In genomic region chr11:67504950-67505561, GRCh38 we compare ENCODE assay signal across 8 cellular contexts. TPM values are rescaled to one million over a fixed set of nuclear protein-coding genes. Genes with fewer than 3 reads are reported as not detected.
A peak's percentile ranks its signal among the peaks of the same experiment; 100 is the strongest.
DNase-seq lines count a peak whose midpoint lies in the region; ATAC-seq, FAIRE-seq and TF ChIP-seq lines count a peak whose summit lies in the region.

PITPNM1 (minus strand) TSS chr11:67505363; CDS start chr11:67504180, 1,183 bp downstream.

- H3K27me3 ChIP-seq in CD8-positive, alpha-beta memory T cell (ENCODE audit: insufficient read depth, low read length, poor library complexity, severe bottlenecking), result no peaks in the 10 kb centered on the region
- H3K27me3 ChIP-seq in pancreas, result no peaks in the 10 kb centered on the region

- FAIRE-seq in pancreas (lab: Jason Lieb, UNC), result no peak

- peaks cover 8 to 50% (median 13%) of the 10 kb centered on the region in 3 donors for H3K36me3 Mint-ChIP-seq in CD8-positive, alpha-beta memory T cell
- peaks cover 7% of the 10 kb centered on the region for H3K36me3 Mint-ChIP-seq in activated naive CD4-positive, alpha-beta T cell treated with anti-CD3 and anti-CD28 coated beads, Interleukin-2, amount 50 U/mL, for 24 hours

- H3K4me3 Mint-ChIP-seq in CD8-positive, alpha-beta memory T cell, result peak within 1 kb of the TSS; percentile 91 to 97 (median 92)
- H3K4me3 Mint-ChIP-seq in activated naive CD4-positive, alpha-beta T cell treated with anti-CD3 and anti-CD28 coated beads, Interleukin-2, amount 50 U/mL, for 24 hours, result peak within 1 kb of the TSS; percentile 91

- H3K9me3 ChIP-seq in CD8-positive, alpha-beta memory T cell (ENCODE audit: low read length), result no peaks in the 10 kb centered on the region
- H3K9me3 ChIP-seq in pancreas, result no peaks in the 10 kb centered on the region

- intact Hi-C loops in head of caudate nucleus (cut with DNase I), result loop anchor here (5.0 kb wide), 1 partner anchor 113 kb away; the partner anchor contains the start of gene RAD9A
- intact Hi-C loops in pancreas (cut with DNase I), result loop anchor here in 1 of 3 donors (10.0 kb wide), 1 partner anchor 90 kb away; the partner anchor contains the start of gene CARNS1

- H3K27me3 Mint-ChIP-seq in CD8-positive, alpha-beta memory T cell, result peaks cover 0 to 6% of the 10 kb centered on the region in 2 donors
- no peaks in the 10 kb centered on the region for H3K27me3 Mint-ChIP-seq in activated naive CD4-positive, alpha-beta T cell treated with anti-CD3 and anti-CD28 coated beads, Interleukin-2, amount 50 U/mL, for 24 hours

- WGBS in pancreas, 2 donors, result 1% methylated on average over 36 to 58 of the region's 58 CpGs

- peak within 1 kb of the TSS; percentile 94 to 99 (median 98) for H3K27ac Mint-ChIP-seq in CD8-positive, alpha-beta memory T cell
- H3K27ac Mint-ChIP-seq in activated naive CD4-positive, alpha-beta T cell treated with anti-CD3 and anti-CD28 coated beads, Interleukin-2, amount 50 U/mL, for 24 hours, result peak within 1 kb of the TSS; percentile 87

- H3K4me3 ChIP-seq in CD8-positive, alpha-beta memory T cell (ENCODE audit: low read length), result peak within 1 kb of the TSS; percentile 84
- peak within 1 kb of the TSS; percentile 63 to 86 (median 80) for H3K4me3 ChIP-seq in pancreas

- peak; percentile 62 to 79 (median 72) for DNase-seq in CD8-positive, alpha-beta memory T cell
- peak; percentile 42 for DNase-seq in SK-MEL-5 (ENCODE audit: low read depth, low spot score)
- peak in 37 of 42 donors; percentile 27 to 78 (median 56) for DNase-seq in head of caudate nucleus
- peak; percentile 64 to 89 (median 81) for DNase-seq in pancreas
- peak; percentile 81 for DNase-seq in ureter (ENCODE audit: low spot score)

- POLR2A ChIA-PET in CD8-positive, alpha-beta memory T cell (lab: Charles Lee), result interaction anchor here (0.6 to 2.1 kb wide), 8 partner anchors 19 to 114 kb away, joined by 3 to 11 read pairs (median 4); partner anchors contain the start of genes AIP, CORO1B, PPP1CA and PTPRCAP

- CTCF ChIA-PET in CD8-positive, alpha-beta memory T cell (lab: Charles Lee), result interaction anchor here (1.0 to 3.0 kb wide), 14 partner anchors 13 to 154 kb away, joined by 3 to 14 read pairs (median 5); partner anchors contain the start of genes AIP, PPP1CA and RAD9A

- H3K9me3 Mint-ChIP-seq in CD8-positive, alpha-beta memory T cell, result no peaks in the 10 kb centered on the region
- H3K9me3 Mint-ChIP-seq in activated naive CD4-positive, alpha-beta T cell treated with anti-CD3 and anti-CD28 coated beads, Interleukin-2, amount 50 U/mL, for 24 hours, result no peaks in the 10 kb centered on the region

- H3K27ac ChIP-seq in CD8-positive, alpha-beta memory T cell (ENCODE audit: low read depth, low read length), result peak within 1 kb of the TSS; percentile 91
- H3K27ac ChIP-seq in pancreas, result peak within 1 kb of the TSS; percentile 95 to 98 (median 96)

- in situ Hi-C loops in SK-MEL-5 (cut with HindIII; ENCODE audit: low pct_unique_long_range_greater_than_20kb, low sequenced_read_pairs), result no loop called here

- H3K4me1 ChIP-seq in CD8-positive, alpha-beta memory T cell (ENCODE audit: insufficient read depth, low read length), result peaks cover 42% of the 10 kb centered on the region
- peaks cover 0 to 26% (median 12%) of the 10 kb centered on the region in 3 donors for H3K4me1 ChIP-seq in pancreas

- H3K4me1 Mint-ChIP-seq in CD8-positive, alpha-beta memory T cell, result peaks cover 48 to 69% (median 49%) of the 10 kb centered on the region in 3 donors
- H3K4me1 Mint-ChIP-seq in activated naive CD4-positive, alpha-beta T cell treated with anti-CD3 and anti-CD28 coated beads, Interleukin-2, amount 50 U/mL, for 24 hours, result peaks cover 46% of the 10 kb centered on the region

- no peak for TF ChIP-seq CTCF in pancreas (IDR thresholded peaks at IDR 0.05)

- ATAC-seq in HG02852 (IDR thresholded peaks at IDR 0.05; ENCODE audit: unreplicated experiment) (peak; percentile 27), pancreas (peak; percentile 27 to 40 (median 31)), HG02938 (IDR thresholded peaks at IDR 0.05; ENCODE audit: unreplicated experiment) (no peak)

- peaks cover 17% of the 10 kb centered on the region for H3K36me3 ChIP-seq in CD8-positive, alpha-beta memory T cell (ENCODE audit: insufficient read depth, low read length)
- no peaks in the 10 kb centered on the region for H3K36me3 ChIP-seq in pancreas

RNA-seq across cellular contexts. Expression of gene PITPNM1, which starts in this region (rescaled TPM):
- total RNA-seq in CD8-positive, alpha-beta memory T cell, result 100 to 1,000 TPM in 1 of 2 experiments, 10 to 100 TPM in 1; 94.0 to 109 TPM
- polyA plus RNA-seq in CD8-positive, alpha-beta memory T cell, result 49.6 TPM
- 9.3 and 10.8 TPM in 2 replicates for total RNA-seq in SK-MEL-5 (2014; rRNA removed; shearing (Covaris generic))
- 18.1 and 20.2 TPM in 2 replicates for polyA plus RNA-seq in SK-MEL-5 (2015; cell fraction: cytosol; rRNA removed)
- 54.4 and 66.2 TPM in 2 replicates for polyA plus RNA-seq in SK-MEL-5 (2015; cell fraction: nucleus; rRNA removed)
- total RNA-seq in pancreas (10 to 100 TPM; 10.2 to 34.3 (median 20.5) TPM), ureter (41.2 TPM)
- polyA plus RNA-seq in pancreas, result 10 to 100 TPM; 34.4 to 35.7 TPM
